In genomic region chr5:151134228-151134627, GRCh38 we compare ENCODE assay signal across 11 cellular contexts. TPM values are rescaled to one million over a fixed set of nuclear protein-coding genes. Genes with fewer than 3 reads are reported as not detected.
DNase-seq lines count a peak whose midpoint lies in the region; ATAC-seq and TF ChIP-seq lines count a peak whose summit lies in the region.
"Had no signal": no experiment of that assay in that cellular context is flagged by ENCODE, and none has a peak within 500 bp of the region (broad histone marks: within the 10 kb centered on the region; RNA-seq: fewer than 3 reads in every experiment).

No MANE protein-coding gene starts in this region.

- peaks cover 88% of the 10 kb centered on the region for H3K36me3 ChIP-seq in suprapubic skin

- H3K36me3 Mint-ChIP-seq in CD4-positive, alpha-beta T cell (ENCODE audit: low read depth): peaks cover 100% of the 10 kb centered on the region
- H3K36me3 Mint-ChIP-seq in activated CD4-positive, alpha-beta memory T cell treated with anti-CD3 and anti-CD28 coated beads, Interleukin-2, amount 10 ng/mL, durations not matched to agents 7 days and 5 days (ENCODE audit: low read depth): peaks cover 95% of the 10 kb centered on the region

- intact Hi-C loops in CD4-positive, alpha-beta T cell (cut with DNase I, micrococcal nuclease): no loop called here

- no peak for TF ChIP-seq POLR2A in suprapubic skin (IDR thresholded peaks at IDR 0.05)

- CTCF ChIA-PET in CD4-positive, alpha-beta T cell (lab: Charles Lee): interaction anchor here (1.0 to 4.2 kb wide), 3 partner anchors 8 to 52 kb away, joined by 3 to 21 read pairs (median 4); no protein-coding TSS in a partner anchor
- CTCF ChIA-PET in activated CD4-positive, alpha-beta memory T cell treated with anti-CD3 and anti-CD28 coated beads, Interleukin-2, amount 10 ng/mL, durations not matched to agents 7 days and 5 days (lab: Charles Lee): interaction anchor here (0.7 to 4.8 kb wide), 4 partner anchors 8 to 105 kb away, joined by 3 to 35 read pairs (median 4); no protein-coding TSS in a partner anchor

- peak overlapping the region; percentile 51 for H3K27ac ChIP-seq in CD4-positive, alpha-beta T cell (ENCODE audit: low read depth, low read length)
- no peak overlapping the region for H3K27ac ChIP-seq in suprapubic skin
- no peak overlapping the region for H3K27ac ChIP-seq in caudate nucleus (ENCODE audit: low read depth, low read length)

- DNase-seq in CD4-positive, alpha-beta T cell: no peak
- no peak for DNase-seq in activated CD4-positive, alpha-beta memory T cell treated with anti-CD3 and anti-CD28 coated beads, Interleukin-2, amount 10 ng/mL, durations not matched to agents 7 days and 5 days
- no peak for DNase-seq in suprapubic skin (ENCODE audit: low spot score in 2 of 2)
- no peak for DNase-seq in GM03348 (ENCODE audit: low spot score)
- DNase-seq in GM19240 (ENCODE audit: insufficient read length, low spot score): no peak
- no peak for DNase-seq in caudate nucleus (lab: John Stamatoyannopoulos, UW)
- DNase-seq: DND-41, NCI-H2107 had no signal

- TF ChIP-seq CTCF in CD4-positive, alpha-beta T cell (IDR thresholded peaks at IDR 0.05): no peak
- no peak for TF ChIP-seq CTCF in suprapubic skin (IDR thresholded peaks at IDR 0.05)

- H3K27me3 Mint-ChIP-seq in CD4-positive, alpha-beta T cell: no peaks in the 10 kb centered on the region
- no peaks in the 10 kb centered on the region for H3K27me3 Mint-ChIP-seq in activated CD4-positive, alpha-beta memory T cell treated with anti-CD3 and anti-CD28 coated beads, Interleukin-2, amount 10 ng/mL, durations not matched to agents 7 days and 5 days

- H3K9me3 ChIP-seq in CD4-positive, alpha-beta T cell (ENCODE audit: control insufficient read depth, low read length): no peaks in the 10 kb centered on the region
- no peaks in the 10 kb centered on the region for H3K9me3 ChIP-seq in suprapubic skin

- H3K9me3 Mint-ChIP-seq in CD4-positive, alpha-beta T cell: no peaks in the 10 kb centered on the region
- H3K9me3 Mint-ChIP-seq in activated CD4-positive, alpha-beta memory T cell treated with anti-CD3 and anti-CD28 coated beads, Interleukin-2, amount 10 ng/mL, durations not matched to agents 7 days and 5 days: no peaks in the 10 kb centered on the region
- H3K9me3 Mint-ChIP-seq: T-helper 2 cell treated with Interferon-gamma antibody and Interleukin-4, amounts not matched to agents 5 μg/mL and 100 μg/mL, for 36 hours had no signal

- 82% methylated on average over 3 of the region's 3 CpGs for WGBS in suprapubic skin

- H3K4me3 Mint-ChIP-seq in CD4-positive, alpha-beta T cell: no peak overlapping the region
- H3K4me3 Mint-ChIP-seq in activated CD4-positive, alpha-beta memory T cell treated with anti-CD3 and anti-CD28 coated beads, Interleukin-2, amount 10 ng/mL, durations not matched to agents 7 days and 5 days: no peak overlapping the region
- H3K4me3 Mint-ChIP-seq: T-helper 2 cell treated with Interferon-gamma antibody and Interleukin-4, amounts not matched to agents 5 μg/mL and 100 μg/mL, for 36 hours had no signal

- POLR2A ChIA-PET in CD4-positive, alpha-beta T cell (lab: Charles Lee): no interaction called here
- POLR2A ChIA-PET in activated CD4-positive, alpha-beta memory T cell treated with anti-CD3 and anti-CD28 coated beads, Interleukin-2, amount 10 ng/mL, durations not matched to agents 7 days and 5 days (lab: Charles Lee): interaction anchor here (0.7 to 0.9 kb wide), 2 partner anchors 14 to 16 kb away, joined by 3 to 4 read pairs; no protein-coding TSS in a partner anchor

- peak overlapping the region; percentile 91 for H3K27ac Mint-ChIP-seq in CD4-positive, alpha-beta T cell
- H3K27ac Mint-ChIP-seq in activated CD4-positive, alpha-beta memory T cell treated with anti-CD3 and anti-CD28 coated beads, Interleukin-2, amount 10 ng/mL, durations not matched to agents 7 days and 5 days: peak overlapping the region; percentile 14
- H3K27ac Mint-ChIP-seq: T-helper 2 cell treated with Interferon-gamma antibody and Interleukin-4, amounts not matched to agents 5 μg/mL and 100 μg/mL, for 36 hours had no signal

- TF ChIP-seq EP300 in suprapubic skin (IDR thresholded peaks at IDR 0.05): no peak

- H3K4me3 ChIP-seq in suprapubic skin: no peak overlapping the region

- no peaks in the 10 kb centered on the region for H3K4me1 ChIP-seq in suprapubic skin

- H3K27me3 ChIP-seq in CD4-positive, alpha-beta T cell (ENCODE audit: control insufficient read depth, insufficient read depth, low read length): no peaks in the 10 kb centered on the region
- no peaks in the 10 kb centered on the region for H3K27me3 ChIP-seq in suprapubic skin

- peaks cover 93% of the 10 kb centered on the region for H3K4me1 Mint-ChIP-seq in CD4-positive, alpha-beta T cell (ENCODE audit: low read depth)
- H3K4me1 Mint-ChIP-seq in activated CD4-positive, alpha-beta memory T cell treated with anti-CD3 and anti-CD28 coated beads, Interleukin-2, amount 10 ng/mL, durations not matched to agents 7 days and 5 days: peaks cover 53% of the 10 kb centered on the region

- ATAC-seq in CD4-positive, alpha-beta T cell (ENCODE audit: poor library complexity): no peak
- peak; percentile 60 for ATAC-seq in GM18873 (IDR thresholded peaks at IDR 0.05; ENCODE audit: low FRiP score, unreplicated experiment)
- peak; percentile 59 for ATAC-seq in HG02884 (IDR thresholded peaks at IDR 0.05; ENCODE audit: unreplicated experiment)

RNA-seq across cellular contexts. Expression of gene ANXA6, which starts 23.4 kb away (rescaled TPM):
- 100 to 1,000 TPM; 108 to 130 TPM for total RNA-seq in CD4-positive, alpha-beta T cell
- 100 to 1,000 TPM; 603 to 606 TPM for total RNA-seq in activated CD4-positive, alpha-beta memory T cell treated with anti-CD3 and anti-CD28 coated beads, Interleukin-2, amount 10 ng/mL, durations not matched to agents 7 days and 5 days
- 10 to 100 TPM; 21.7 to 64.4 (median 49.5) TPM for total RNA-seq in suprapubic skin

RNA-seq across cellular contexts. Expression of gene TNIP1, which starts 53.4 kb away (rescaled TPM):
- total RNA-seq in CD4-positive, alpha-beta T cell: 100 to 1,000 TPM; 110 to 115 TPM
- total RNA-seq in activated CD4-positive, alpha-beta memory T cell treated with anti-CD3 and anti-CD28 coated beads, Interleukin-2, amount 10 ng/mL, durations not matched to agents 7 days and 5 days: 100 to 1,000 TPM; 188 to 201 TPM
- total RNA-seq in suprapubic skin: 10 to 100 TPM; 47.5 to 94.7 (median 70.9) TPM

Comparison
In these comparisons a context has a peak if more than half of its experiments do, and no peak if none do; other contexts are left out.
1. RNA of gene ANXA6, which starts 23.4 kb away (total RNA-seq): 603 to 606 TPM in activated CD4-positive, alpha-beta memory T cell treated with anti-CD3 and anti-CD28 coated beads, Interleukin-2, amount 10 ng/mL, durations not matched to agents 7 days and 5 days; 108 to 130 TPM in CD4-positive, alpha-beta T cell and 21.7 to 64.4 TPM in suprapubic skin; every median in the first group is over 4 times any median in the second.